ENCODE assay signal across 8 cellular contexts in the genomic region with DNA sequence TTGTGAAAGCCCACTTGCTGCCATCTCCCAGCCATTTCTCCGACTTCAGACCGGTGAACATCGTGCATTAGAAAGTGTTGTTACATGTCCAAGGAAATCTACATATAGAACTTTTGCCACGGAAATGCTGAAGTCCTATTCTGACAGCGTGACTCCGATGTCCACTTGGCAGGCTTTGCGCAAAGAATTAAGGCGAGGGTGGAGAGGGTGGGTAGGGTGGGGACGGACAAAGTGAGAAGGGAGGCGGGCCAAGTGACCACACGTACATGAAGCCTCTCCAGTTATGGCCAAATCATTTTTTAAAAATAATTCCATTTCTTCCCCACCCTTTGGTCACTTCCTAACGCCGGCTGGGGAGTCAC. TPM values are rescaled to one million over a fixed set of nuclear protein-coding genes. Genes with fewer than 3 reads are reported as not detected.
DNase-seq lines count a peak whose midpoint lies in the region; ATAC-seq, FAIRE-seq and TF ChIP-seq lines count a peak whose summit lies in the region.

No MANE protein-coding gene starts in this region.

- H3K36me3 ChIP-seq in HUES48 (ENCODE audit: control insufficient read depth, insufficient read depth, low read length) (no peaks in the 10 kb centered on the region), bronchial epithelial cell (ENCODE audit: control insufficient read depth, insufficient read depth, low read length) (no peaks in the 10 kb centered on the region), mucosa of stomach (ENCODE audit: control insufficient read depth, insufficient read depth, low read length) (no peaks in the 10 kb centered on the region)

- H3K9ac ChIP-seq in HUES48 (ENCODE audit: low read depth, low read length), result no peak overlapping the region
- H3K9ac ChIP-seq in mucosa of stomach (ENCODE audit: low read length), result no peak overlapping the region

- no peak overlapping the region for H3K27ac ChIP-seq in HUES48 (ENCODE audit: low read depth, low read length)

- DNase-seq in AG09309 (ENCODE audit: low read depth) (no peak), bronchial epithelial cell (ENCODE audit: low read depth) (peak; percentile 15)
- DNase-seq in activated CD4-positive, alpha-beta T cell treated with anti-CD3 and anti-CD28 coated beads, Interleukin-2, amount 50 U/mL, for 1 hour, result no peak

- H3K9me3 ChIP-seq in HUES48 (ENCODE audit: control insufficient read depth, insufficient read depth, low read length), result no peaks in the 10 kb centered on the region
- H3K9me3 ChIP-seq in mucosa of stomach (ENCODE audit: control insufficient read depth, low read length), result no peaks in the 10 kb centered on the region

- H3K27me3 ChIP-seq in HUES48 (ENCODE audit: control insufficient read depth, insufficient read depth, low read length) (peaks cover 20% of the 10 kb centered on the region), bronchial epithelial cell (ENCODE audit: control insufficient read depth, insufficient read depth, low read length) (no peaks in the 10 kb centered on the region), mucosa of stomach (ENCODE audit: control insufficient read depth, insufficient read depth, low read length) (no peaks in the 10 kb centered on the region)

- H3K4me1 ChIP-seq in HUES48 (ENCODE audit: control insufficient read depth, insufficient read depth, low read length) (peaks cover 11% of the 10 kb centered on the region; the same call in 1 of the 2 replicates), mucosa of stomach (ENCODE audit: control insufficient read depth, insufficient read depth, low read length) (no peaks in the 10 kb centered on the region)

- TF ChIP-seq CTCF in AG09309 (IDR thresholded peaks at IDR 0.05; ENCODE audit: control insufficient read depth, insufficient read depth, low read depth, low read length, missing control alignments) (no peak), bronchial epithelial cell (IDR thresholded peaks at IDR 0.05; ENCODE audit: insufficient read depth, low read length, severe bottlenecking) (no peak)

- H3K4me3 ChIP-seq in AG09309 (ENCODE audit: control insufficient read depth, low read depth, low read length) (peak overlapping the region; percentile 82), HUES48 (ENCODE audit: low read depth, low read length) (peak overlapping the region; percentile 94), bronchial epithelial cell (ENCODE audit: low read depth, low read length) (peak overlapping the region; percentile 89), mucosa of stomach (ENCODE audit: low read length) (peak overlapping the region; percentile 47)

- ATAC-seq in HG02588 (IDR thresholded peaks at IDR 0.05; ENCODE audit: unreplicated experiment), result no peak
- no peak for ATAC-seq in GM21447 (IDR thresholded peaks at IDR 0.05; ENCODE audit: unreplicated experiment)
- no peak for ATAC-seq in HG03457 (IDR thresholded peaks at IDR 0.05; ENCODE audit: unreplicated experiment)

- no peak for FAIRE-seq in bronchial epithelial cell (lab: Jason Lieb, UNC)

RNA-seq across cellular contexts. Expression of a gene that starts 0.5 kb away (rescaled TPM):
- 11.8 and 12.9 TPM in 2 replicates for total RNA-seq in bronchial epithelial cell
